In genomic region chr17:8788998-8789397, GRCh38 we compare ENCODE assay signal across 1 cellular context.
TF ChIP-seq lines count a peak whose summit lies in the region.

No MANE protein-coding gene starts in this region.

TF ChIP-seq in HepG2, 621 proteins besides CTCF, POLR2A, EP300 and RAD21 (continues in another document):
- TF ChIP-seq POGK (CRISPR knock-in tag; conservative IDR thresholded peaks at IDR 0.05) (0 out of 2 replicates have a peak, but pooled peaks have one; percentile 60), CBFB (CRISPR knock-in tag; IDR thresholded peaks at IDR 0.05) (0 out of 2 replicates have a peak, but pooled peaks have one; percentile 28), HDAC2 (CRISPR knock-in tag; IDR thresholded peaks at IDR 0.05) (peak; percentile 27; the same call in 1 of the 2 replicates), ATF2 (CRISPR knock-in tag; IDR thresholded peaks at IDR 0.05) (no peak), SOX13 (IDR thresholded peaks at IDR 0.05) (no peak), SOX13 (CRISPR knock-in tag; conservative IDR thresholded peaks at IDR 0.05 in 1 of 2, IDR thresholded peaks at IDR 0.05 in 1 of 2) (peak in 1 of 2 experiments; percentile 59; a peak in 1 of 4 replicates), FOXP1 (IDR thresholded peaks at IDR 0.05) (no peak), FOXP1 (CRISPR knock-in tag; IDR thresholded peaks at IDR 0.05) (peak; percentile 39; the same call in 1 of the 2 replicates), GATAD2A (CRISPR knock-in tag; IDR thresholded peaks at IDR 0.05) (peak; percentile 81), HMG20A (CRISPR knock-in tag; IDR thresholded peaks at IDR 0.05; ENCODE audit: borderline replicate concordance) (peak; percentile 85), FOSL2 (CRISPR knock-in tag; IDR thresholded peaks at IDR 0.05) (0 out of 2 replicates have a peak, but pooled peaks have one; percentile 30), PPARG (CRISPR knock-in tag; conservative IDR thresholded peaks at IDR 0.05) (peak; percentile 35; the same call in 1 of the 2 replicates), KDM1A (CRISPR knock-in tag; IDR thresholded peaks at IDR 0.05) (peak; percentile 22; the same call in 1 of the 2 replicates), ZBTB7B (CRISPR knock-in tag; IDR thresholded peaks at IDR 0.05) (peak; percentile 70), ZNF644 (CRISPR knock-in tag; IDR thresholded peaks at IDR 0.05; ENCODE audit: low read depth) (no peak), HHEX (CRISPR knock-in tag; IDR thresholded peaks at IDR 0.05) (peak; percentile 99), ZSCAN30 (CRISPR knock-in tag; IDR thresholded peaks at IDR 0.05) (no peak), MIER3 (CRISPR knock-in tag; IDR thresholded peaks at IDR 0.05; ENCODE audit: borderline replicate concordance) (peak; percentile 40; the same call in 1 of the 2 replicates), SOX6 (IDR thresholded peaks at IDR 0.05) (no peak), SOX6 (CRISPR knock-in tag; IDR thresholded peaks at IDR 0.05) (peak; percentile 56; the same call in 1 of the 2 replicates), FOXC1 (CRISPR knock-in tag; IDR thresholded peaks at IDR 0.05; ENCODE audit: borderline replicate concordance) (no peak), PITX1 (CRISPR knock-in tag; IDR thresholded peaks at IDR 0.05) (peak; percentile 45; the same call in 1 of the 2 replicates), FOXK1 (CRISPR knock-in tag; IDR thresholded peaks at IDR 0.05; ENCODE audit: borderline replicate concordance, low read depth) (peak; percentile 50; the same call in 1 of the 2 replicates), TEAD3 (CRISPR knock-in tag; optimal IDR thresholded peaks at IDR 0.05; ENCODE audit: borderline replicate concordance) (peak; percentile 80), RFX3 (CRISPR knock-in tag; IDR thresholded peaks at IDR 0.05) (no peak), ZNF639 (CRISPR knock-in tag; conservative IDR thresholded peaks at IDR 0.05) (no peak), ZZZ3 (CRISPR knock-in tag; IDR thresholded peaks at IDR 0.05; ENCODE audit: borderline replicate concordance) (no peak), PAXIP1 (CRISPR knock-in tag; conservative IDR thresholded peaks at IDR 0.05) (peak; percentile 51), RERE (CRISPR knock-in tag; IDR thresholded peaks at IDR 0.05; ENCODE audit: low read depth) (peak; percentile 94), HNRNPUL1 (IDR thresholded peaks at IDR 0.05; ENCODE audit: low read depth, low read length) (no peak), NR2F2 (IDR thresholded peaks at IDR 0.05; ENCODE audit: borderline replicate concordance, low read depth) (peak; percentile 93), NR2F1 (CRISPR knock-in tag; IDR thresholded peaks at IDR 0.05) (peak in 1 of 2 experiments; percentile 75; a peak in 1 of 4 replicates), BCL6 (CRISPR knock-in tag; IDR thresholded peaks at IDR 0.05) (peak; percentile 86), ZNF660 (CRISPR knock-in tag; IDR thresholded peaks at IDR 0.05; ENCODE audit: borderline replicate concordance, low read depth) (no peak), HDAC1 (CRISPR knock-in tag; IDR thresholded peaks at IDR 0.05) (peak; percentile 72), PRPF4 (IDR thresholded peaks at IDR 0.05; ENCODE audit: low read depth, low read length, poor library complexity, severe bottlenecking) (no peak), ATF4 (CRISPR knock-in tag; IDR thresholded peaks at IDR 0.05) (peak in 1 of 2 experiments; percentile 77; a peak in 2 of 4 replicates), HNRNPH1 (optimal IDR thresholded peaks at IDR 0.05; ENCODE audit: low read depth, low read length) (no peak), ISL2 (CRISPR knock-in tag; IDR thresholded peaks at IDR 0.05) (peak; percentile 87), NR2F6 (IDR thresholded peaks at IDR 0.05) (peak; percentile 94), NR2F6 (CRISPR knock-in tag; IDR thresholded peaks at IDR 0.05) (peak; percentile 80), HMG20B (CRISPR knock-in tag; conservative IDR thresholded peaks at IDR 0.05) (peak; percentile 69; the same call in 1 of the 2 replicates), RXRB (CRISPR knock-in tag; IDR thresholded peaks at IDR 0.05; ENCODE audit: borderline replicate concordance) (0 out of 2 replicates have a peak, but pooled peaks have one; percentile 50), ATF1 (CRISPR knock-in tag; IDR thresholded peaks at IDR 0.05) (no peak), SKI (IDR thresholded peaks at IDR 0.05; ENCODE audit: partially characterized antibody) (peak; percentile 42), ZNF609 (CRISPR knock-in tag; IDR thresholded peaks at IDR 0.05; ENCODE audit: borderline replicate concordance) (peak; percentile 95)
